In the genomic region with DNA sequence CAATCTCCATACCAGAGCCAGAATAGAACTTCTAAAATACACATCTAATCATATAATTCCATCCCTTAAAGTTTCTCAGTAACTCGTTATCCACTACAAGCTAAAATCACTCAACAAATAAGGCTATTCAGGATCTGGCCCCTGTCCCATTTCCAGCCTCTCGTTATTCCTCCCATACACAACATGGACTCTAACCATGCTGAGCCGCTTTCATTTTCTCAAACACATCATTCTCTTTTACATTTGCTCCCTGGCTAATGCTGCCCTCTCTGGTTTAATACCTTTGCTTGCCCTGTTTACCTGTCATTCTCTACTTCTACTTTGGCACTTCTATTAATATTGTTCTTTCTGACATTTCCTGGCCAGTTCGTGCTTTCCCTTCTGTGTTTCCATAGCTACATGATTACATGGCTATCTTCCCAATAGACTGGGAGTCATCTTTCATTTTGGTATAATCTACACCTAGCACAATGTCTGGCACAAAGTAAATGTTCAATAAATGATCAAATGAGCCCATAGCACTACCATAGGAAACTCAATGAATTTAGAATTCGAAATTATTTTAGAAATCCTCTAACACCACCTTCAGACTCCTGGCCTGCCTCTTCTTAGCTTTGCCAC, we compare ENCODE assay signal across 1 cellular context.
TF ChIP-seq lines count a peak whose summit lies in the region.

No MANE protein-coding gene starts in this region.

TF ChIP-seq in GM23338, 12 proteins besides CTCF, POLR2A, EP300 and RAD21 (continued from another document):
- TF ChIP-seq, protein P1, sequence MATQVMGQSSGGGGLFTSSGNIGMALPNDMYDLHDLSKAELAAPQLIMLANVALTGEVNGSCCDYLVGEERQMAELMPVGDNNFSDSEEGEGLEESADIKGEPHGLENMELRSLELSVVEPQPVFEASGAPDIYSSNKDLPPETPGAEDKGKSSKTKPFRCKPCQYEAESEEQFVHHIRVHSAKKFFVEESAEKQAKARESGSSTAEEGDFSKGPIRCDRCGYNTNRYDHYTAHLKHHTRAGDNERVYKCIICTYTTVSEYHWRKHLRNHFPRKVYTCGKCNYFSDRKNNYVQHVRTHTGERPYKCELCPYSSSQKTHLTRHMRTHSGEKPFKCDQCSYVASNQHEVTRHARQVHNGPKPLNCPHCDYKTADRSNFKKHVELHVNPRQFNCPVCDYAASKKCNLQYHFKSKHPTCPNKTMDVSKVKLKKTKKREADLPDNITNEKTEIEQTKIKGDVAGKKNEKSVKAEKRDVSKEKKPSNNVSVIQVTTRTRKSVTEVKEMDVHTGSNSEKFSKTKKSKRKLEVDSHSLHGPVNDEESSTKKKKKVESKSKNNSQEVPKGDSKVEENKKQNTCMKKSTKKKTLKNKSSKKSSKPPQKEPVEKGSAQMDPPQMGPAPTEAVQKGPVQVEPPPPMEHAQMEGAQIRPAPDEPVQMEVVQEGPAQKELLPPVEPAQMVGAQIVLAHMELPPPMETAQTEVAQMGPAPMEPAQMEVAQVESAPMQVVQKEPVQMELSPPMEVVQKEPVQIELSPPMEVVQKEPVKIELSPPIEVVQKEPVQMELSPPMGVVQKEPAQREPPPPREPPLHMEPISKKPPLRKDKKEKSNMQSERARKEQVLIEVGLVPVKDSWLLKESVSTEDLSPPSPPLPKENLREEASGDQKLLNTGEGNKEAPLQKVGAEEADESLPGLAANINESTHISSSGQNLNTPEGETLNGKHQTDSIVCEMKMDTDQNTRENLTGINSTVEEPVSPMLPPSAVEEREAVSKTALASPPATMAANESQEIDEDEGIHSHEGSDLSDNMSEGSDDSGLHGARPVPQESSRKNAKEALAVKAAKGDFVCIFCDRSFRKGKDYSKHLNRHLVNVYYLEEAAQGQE (IDR thresholded peaks at IDR 0.05; ENCODE audit: unreplicated experiment) = no peak
- TF ChIP-seq JUNB (IDR thresholded peaks at IDR 0.05; ENCODE audit: unreplicated experiment) = no peak
- TF ChIP-seq STAT1 (IDR thresholded peaks at IDR 0.05; ENCODE audit: unreplicated experiment) = no peak
- TF ChIP-seq ZNF462 (CRISPR knock-in tag; IDR thresholded peaks at IDR 0.05) = no peak
- TF ChIP-seq EZH2phosphoT487 (IDR thresholded peaks at IDR 0.05; ENCODE audit: unreplicated experiment) = no peak
- TF ChIP-seq, protein P2, sequence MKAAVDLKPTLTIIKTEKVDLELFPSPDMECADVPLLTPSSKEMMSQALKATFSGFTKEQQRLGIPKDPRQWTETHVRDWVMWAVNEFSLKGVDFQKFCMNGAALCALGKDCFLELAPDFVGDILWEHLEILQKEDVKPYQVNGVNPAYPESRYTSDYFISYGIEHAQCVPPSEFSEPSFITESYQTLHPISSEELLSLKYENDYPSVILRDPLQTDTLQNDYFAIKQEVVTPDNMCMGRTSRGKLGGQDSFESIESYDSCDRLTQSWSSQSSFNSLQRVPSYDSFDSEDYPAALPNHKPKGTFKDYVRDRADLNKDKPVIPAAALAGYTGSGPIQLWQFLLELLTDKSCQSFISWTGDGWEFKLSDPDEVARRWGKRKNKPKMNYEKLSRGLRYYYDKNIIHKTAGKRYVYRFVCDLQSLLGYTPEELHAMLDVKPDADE (IDR thresholded peaks at IDR 0.05) = no peak
- TF ChIP-seq EZH2 (IDR thresholded peaks at IDR 0.05; ENCODE audit: low read depth, unreplicated experiment) = no peak
